Comparison of ENCODE assay signal across 26 cellular contexts in the genomic region with DNA sequence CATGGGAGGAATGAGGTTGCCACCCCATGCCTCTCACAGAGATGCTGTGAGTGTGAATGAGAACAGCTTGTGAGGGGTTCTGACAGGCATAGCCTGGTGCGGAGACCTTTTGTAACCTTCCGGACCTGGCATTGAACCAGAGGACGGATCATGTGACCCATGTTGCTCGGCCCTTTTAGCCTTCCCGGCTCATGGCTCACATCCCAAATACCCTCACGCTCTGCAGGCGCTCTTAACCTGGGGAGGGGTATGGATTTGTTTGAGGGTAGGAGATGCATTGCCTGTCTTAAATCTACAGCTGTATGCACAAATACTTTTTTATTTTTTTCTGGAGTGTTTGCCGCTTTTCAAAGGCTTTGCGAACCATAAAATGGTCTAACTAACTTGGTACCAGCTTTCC.
"Had no signal": no experiment of that assay in that cellular context is flagged by ENCODE, and none has a peak within 500 bp of the region (broad histone marks: within the 10 kb centered on the region; RNA-seq: fewer than 3 reads in every experiment).

No MANE protein-coding gene starts in this region.

- H3K36me3 ChIP-seq: gastroesophageal sphincter, heart left ventricle, left lung, neural progenitor cell, right atrium auricular region, suprapubic skin, transverse colon, upper lobe of right lung, uterus had no signal

- H3K4me1 ChIP-seq: foreskin keratinocyte, gastroesophageal sphincter, heart left ventricle, left lung, neural progenitor cell, parathyroid adenoma, right atrium auricular region, suprapubic skin, transverse colon, upper lobe of right lung, uterus had no signal

- DNase-seq: effector CD8-positive, alpha-beta T cell; endodermal cell; foreskin keratinocyte; heart left ventricle; left cardiac atrium; left lung; mesendoderm; midbrain; naive thymus-derived CD4-positive, alpha-beta T cell; stimulated activated CD4-positive, alpha-beta T cell treated with anti-CD3 and anti-CD28 coated beads, Interleukin-12 subunit alpha, Interleukin-12 subunit beta, amount 100 ng/mL, for 4 hours; stimulated activated CD4-positive, alpha-beta T cell treated with anti-CD3 and anti-CD28 coated beads, Interleukin-1b, Interleukin-23, amount 100 ng/mL, for 48 hours; stimulated activated CD4-positive, alpha-beta T cell treated with anti-CD3 and anti-CD28 coated beads, Interleukin-4, amount 100 ng/mL, for 1 hour; stimulated activated CD8-positive, alpha-beta memory T cell treated with anti-CD3 and anti-CD28 coated beads, Interleukin-4, amount 100 ng/mL, for 48 hours; stimulated activated naive CD4-positive, alpha-beta T cell; stimulated activated naive CD8-positive, alpha-beta T cell treated with anti-CD3 and anti-CD28 coated beads, Interleukin-15, amount 100 ng/mL, for 72 hours; transverse colon; upper lobe of right lung; uterus had no signal

- H3K27me3 ChIP-seq: neural progenitor cell, right atrium auricular region, uterus had no signal

- H3K9me3 ChIP-seq: suprapubic skin, transverse colon, upper lobe of right lung, uterus had no signal

- H3K27ac ChIP-seq: epithelial cell of prostate, foreskin keratinocyte, gastroesophageal sphincter, heart left ventricle, hepatocyte, left lung, neural progenitor cell, parathyroid adenoma, right atrium auricular region, suprapubic skin, transverse colon, upper lobe of right lung, uterus had no signal

- H3K4me3 ChIP-seq: gastroesophageal sphincter, heart left ventricle, hepatocyte, left lung, neural progenitor cell, right atrium auricular region, smooth muscle cell, suprapubic skin, transverse colon, upper lobe of right lung, uterus had no signal
